ENCODE assay signal across 1 cellular context in the genomic region with DNA sequence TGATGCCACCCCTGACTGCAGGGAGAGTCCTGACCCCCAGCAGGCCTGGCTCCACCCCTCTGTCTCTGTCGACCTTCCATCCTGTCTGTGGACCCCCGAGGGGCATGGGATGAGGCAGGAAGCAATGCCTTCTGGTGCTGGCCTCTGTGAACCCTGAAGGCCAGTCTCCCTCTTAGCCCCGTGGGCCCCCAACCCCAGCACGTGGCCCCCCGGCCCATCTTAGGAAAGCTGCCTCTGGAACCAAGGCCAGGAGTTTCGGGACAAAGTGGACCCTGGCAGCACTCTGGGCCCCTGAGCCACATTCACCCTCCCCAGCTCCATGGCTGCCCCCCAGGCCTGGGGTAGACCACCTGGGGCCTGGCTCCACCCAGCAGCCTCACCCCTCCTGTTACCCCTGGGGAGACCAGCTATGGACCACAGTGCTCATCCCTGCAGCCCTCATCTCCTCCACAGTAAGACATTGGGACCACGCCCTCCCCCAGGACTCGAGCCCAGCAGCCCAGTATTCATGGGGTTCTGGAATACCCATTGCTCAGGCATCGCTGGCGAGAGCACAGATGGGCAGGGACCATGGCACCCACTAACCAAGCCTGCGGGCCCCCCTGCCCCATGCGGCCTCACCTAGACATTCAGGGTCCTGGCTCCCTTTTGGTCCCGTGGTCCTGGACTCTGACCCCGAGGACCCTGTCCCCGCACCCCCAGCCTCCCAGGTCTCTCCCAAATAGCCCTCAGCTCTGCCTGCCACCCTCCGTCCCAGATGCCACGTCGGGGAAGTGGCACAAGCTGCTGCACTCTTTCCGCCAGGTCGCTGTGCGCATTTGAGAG.
TF ChIP-seq lines count a peak whose summit lies in the region.

No MANE protein-coding gene starts in this region.

TF ChIP-seq in HEK293, 187 proteins besides CTCF, POLR2A, EP300 and RAD21:
- peak; percentile 19; the same call in 1 of the 2 replicates for TF ChIP-seq GLIS1 (tag by site-specific recombination; IDR thresholded peaks at IDR 0.05)
TF ChIP-seq in HEK293: peak in this region for 1; not testable (repeated sequence) for 186.
